Comparison of ENCODE assay signal across 1 cellular context in genomic region chr6:72580281-72580940, GRCh38.
A peak's percentile ranks its signal among the peaks of the same experiment; 100 is the strongest.
TF ChIP-seq lines count a peak whose summit lies in the region.

No MANE protein-coding gene starts in this region.

TF ChIP-seq in A549, 52 proteins besides CTCF, POLR2A, EP300 and RAD21 (continued from another document):
- no peak for TF ChIP-seq CHD4 (IDR thresholded peaks at IDR 0.05; ENCODE audit: borderline replicate concordance)
- TF ChIP-seq FOXS1 (CRISPR knock-in tag; IDR thresholded peaks at IDR 0.05): no peak
- no peak for TF ChIP-seq CHD2 (IDR thresholded peaks at IDR 0.05; ENCODE audit: low read length, partially characterized antibody)
- TF ChIP-seq MAFK (IDR thresholded peaks at IDR 0.05; ENCODE audit: partially characterized antibody): peak; percentile 13
- TF ChIP-seq CBX8 (IDR thresholded peaks at IDR 0.05): no peak
- no peak for TF ChIP-seq MAX (IDR thresholded peaks at IDR 0.05)
